ENCODE assay signal across 12 cellular contexts in genomic region chr9:14909631-14910177, GRCh38. TPM values are rescaled to one million over a fixed set of nuclear protein-coding genes. Genes with fewer than 3 reads are reported as not detected.
DNase-seq lines count a peak whose midpoint lies in the region; ATAC-seq and TF ChIP-seq lines count a peak whose summit lies in the region.
"Had no signal": no experiment of that assay in that cellular context is flagged by ENCODE, and none has a peak within 500 bp of the region (broad histone marks: within the 10 kb centered on the region; RNA-seq: fewer than 3 reads in every experiment).

No MANE protein-coding gene starts in this region.

- DNase-seq in GM23248, result no peak
- DNase-seq in astrocyte of the cerebellum (ENCODE audit: low read depth), result no peak
- peak; percentile 18 for DNase-seq in renal cortical epithelial cell (ENCODE audit: low read depth)
- no peak for DNase-seq in NCI-H1436 (lab: John Stamatoyannopoulos, UW)
- DNase-seq in activated CD4-positive, alpha-beta T cell treated with anti-CD3 and anti-CD28 coated beads for 48 hours, result no peak
- no peak for DNase-seq in iPS-NIHi11 (ENCODE audit: low spot score)
- DNase-seq: HFFc6; stimulated activated CD8-positive, alpha-beta memory T cell treated with anti-CD3 and anti-CD28 coated beads, Interleukin-4, amount 100 ng/mL, for 48 hours had no signal

- no peaks in the 10 kb centered on the region for H3F3A ChIP-seq in GM23248 (ENCODE audit: insufficient read depth)

- in situ Hi-C loops in GM23248 (cut with MboI) (no loop called here), astrocyte of the cerebellum (cut with HindIII; ENCODE audit: low sequenced_read_pairs) (no loop called here)

- no peaks in the 10 kb centered on the region for H3K36me3 ChIP-seq in GM23248 (ENCODE audit: low read depth)
- no peaks in the 10 kb centered on the region for H3K36me3 ChIP-seq in iPS-15b (ENCODE audit: control insufficient read depth, insufficient read depth, low read length)

- no peaks in the 10 kb centered on the region for H3K27me3 ChIP-seq in GM23248 (replicated peaks; ENCODE audit: insufficient read depth)
- no peaks in the 10 kb centered on the region for H3K27me3 ChIP-seq in iPS-15b (ENCODE audit: control insufficient read depth, insufficient read depth, low read length)

- H2AFZ ChIP-seq in GM23248, result peak overlapping the region; percentile 67

- no peak for ATAC-seq in HG03521 (IDR thresholded peaks at IDR 0.05; ENCODE audit: unreplicated experiment)

- no peaks in the 10 kb centered on the region for H4K20me1 ChIP-seq in GM23248 (ENCODE audit: insufficient read depth)

- no peak overlapping the region for H3K27ac ChIP-seq in GM23248
- H3K27ac ChIP-seq: C4-2B had no signal

- H3K9me3 ChIP-seq in GM23248 (ENCODE audit: low read depth), result no peaks in the 10 kb centered on the region
- no peaks in the 10 kb centered on the region for H3K9me3 ChIP-seq in iPS-15b (ENCODE audit: control insufficient read depth, insufficient read depth, low read length)

- H3K79me2 ChIP-seq in GM23248 (ENCODE audit: insufficient read depth), result no peaks in the 10 kb centered on the region

- peak overlapping the region; percentile 59 for H3K4me3 ChIP-seq in GM23248
- peak overlapping the region; percentile 9 for H3K4me3 ChIP-seq in astrocyte of the cerebellum (ENCODE audit: low read depth, low read length)
- H3K4me3 ChIP-seq in iPS-15b (ENCODE audit: low read depth, low read length), result peak overlapping the region; percentile 5

- H3K4me2 ChIP-seq in GM23248 (ENCODE audit: unreplicated experiment), result peak overlapping the region; percentile 56

- H3K4me1 ChIP-seq in GM23248 (ENCODE audit: insufficient read depth), result 0 out of 2 replicates have a peak, but pooled peaks cover 5% of the 10 kb centered on the region
- peaks cover 30% of the 10 kb centered on the region for H3K4me1 ChIP-seq in iPS-15b (ENCODE audit: control insufficient read depth, insufficient read depth, low read length)

- no peaks in the 10 kb centered on the region for H3K9me2 ChIP-seq in GM23248 (ENCODE audit: insufficient read depth)

- 23 to 29% methylated on average over 4 of the region's 4 CpGs for WGBS in GM23248 (ENCODE audit: low coverage in 1 of 2, low lambda C conversion rate in 2 of 2, missing lambda C conversion rate in 2 of 2), 2 experiments

- no peak for TF ChIP-seq CTCF in astrocyte of the cerebellum (IDR thresholded peaks at IDR 0.05; ENCODE audit: low read depth, low read length, missing control alignments)

- 0 out of 2 replicates have a peak overlapping the region, but pooled peaks have one; percentile 22 for H3K9ac ChIP-seq in GM23248
- no peak overlapping the region for H3K9ac ChIP-seq in iPS-15b (ENCODE audit: low read depth, low read length)

RNA-seq across cellular contexts. Expression of gene FREM1, which starts 0.5 kb away (rescaled TPM):
- total RNA-seq in GM23248 (2014; rRNA removed; shearing (Covaris generic)), result 0.11 and 0.51 TPM in 2 replicates
- polyA plus RNA-seq in GM23248 (2016; fragmentation: Nextera tagmentation; extraction: Ambion mirVana), result 0.25 and 0.31 TPM in 2 replicates
- 0.60 TPM in 1 of 2 replicates, not detected in the other for total RNA-seq in renal cortical epithelial cell
- total RNA-seq: lung microvascular endothelial cell had no signal

Comparison
In these comparisons a context has a peak if more than half of its experiments do, and no peak if none do; other contexts are left out.
1. H3K4me3 ChIP-seq: peak in every context shown above with its lines; median percentile 59 in GM23248; 9 in astrocyte of the cerebellum; 5 in iPS-15b.